ENCODE assay signal across 19 cellular contexts in the genomic region with DNA sequence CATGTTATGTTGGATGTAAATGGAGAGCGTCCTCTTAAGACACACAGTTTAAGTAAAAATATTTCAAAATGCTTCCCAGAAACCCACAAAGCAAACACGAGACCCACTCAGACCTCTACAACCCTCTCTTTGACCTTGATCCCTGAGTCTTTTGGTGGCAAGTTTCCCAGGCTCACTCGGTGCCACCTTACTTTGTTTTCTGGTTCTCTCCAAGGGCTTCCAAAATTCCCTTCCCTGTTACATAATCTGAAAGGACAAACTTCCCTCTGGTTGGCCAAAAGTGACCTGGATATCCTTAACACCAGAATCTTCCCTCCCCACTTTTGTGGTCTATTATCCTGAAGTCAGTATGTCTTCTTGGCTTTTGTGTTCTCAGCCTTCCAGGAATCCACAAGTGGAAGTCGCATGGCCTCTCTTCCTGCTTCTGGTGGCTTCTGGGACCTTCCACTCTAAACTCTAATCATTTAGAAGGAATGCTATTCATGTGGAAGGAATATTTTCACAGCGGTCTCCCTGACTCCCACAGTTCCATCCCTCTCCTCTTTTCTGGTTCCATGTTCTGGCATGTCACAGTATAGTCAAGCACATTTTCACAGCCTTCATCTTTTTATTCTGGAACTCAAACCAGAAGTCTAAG. TPM values are rescaled to one million over a fixed set of nuclear protein-coding genes. Genes with fewer than 3 reads are reported as not detected.
DNase-seq lines count a peak whose midpoint lies in the region; ATAC-seq, FAIRE-seq and TF ChIP-seq lines count a peak whose summit lies in the region.
"Had no signal": no experiment of that assay in that cellular context is flagged by ENCODE, and none has a peak within 500 bp of the region (broad histone marks: within the 10 kb centered on the region; RNA-seq: fewer than 3 reads in every experiment).

No MANE protein-coding gene starts in this region.

- H3K4me1 ChIP-seq in K562 (replicated peaks in 1 of 2; ENCODE audit: control insufficient read depth in 2 of 2, insufficient read depth in 2 of 2, low read length in 2 of 2) (no peaks in the 10 kb centered on the region; a peak in 2 of 5 replicates), left lung (no peaks in the 10 kb centered on the region)
- H3K4me1 ChIP-seq: HAP-1 had no signal

- peak; percentile 83 for DNase-seq in EH (ENCODE audit: low read depth)
- DNase-seq in K562 (ENCODE audit: extremely low read depth in 1 of 4, low spot score in 3 of 4) = no peak
- no peak for DNase-seq in left lung
- DNase-seq in osteocyte (ENCODE audit: extremely low spot score, unreplicated experiment) = no peak
- DNase-seq in HEK293T (ENCODE audit: extremely low spot score) = no peak
- no peak for DNase-seq in midbrain (lab: John Stamatoyannopoulos, UW)
- DNase-seq: AML-193; CD4-positive, CD25-positive, alpha-beta regulatory T cell; DMS79; GDM1; NCI-H1436; NCI-H2081; NCI-H510A treated with DMSO at 0.1 percent for 48 hours; SIG-M5 had no signal

- H3K9me3 ChIP-seq in K562 (replicated peaks; ENCODE audit: control insufficient read depth, insufficient read depth, low read depth, low read length) (no peaks in the 10 kb centered on the region), left lung (no peaks in the 10 kb centered on the region)
- H3K9me3 ChIP-seq: A549, HAP-1 had no signal

- no peaks in the 10 kb centered on the region for H4K20me1 ChIP-seq in K562 (replicated peaks; ENCODE audit: control insufficient read depth, insufficient read depth, low read length)

- intact Hi-C loops in K562 (cut with micrococcal nuclease) (no loop called here), left lung (cut with DNase I) (no loop called here)

- no peak for TF ChIP-seq RAD21 in K562 (CRISPR knock-in tag; conservative IDR thresholded peaks at IDR 0.05 in 1 of 2, IDR thresholded peaks at IDR 0.05 in 1 of 2)

- no peak overlapping the region for H3K9ac ChIP-seq in K562 (ENCODE audit: insufficient read depth in 1 of 2, low read depth in 2 of 2, low read length in 2 of 2)

- no peaks in the 10 kb centered on the region for H3K79me2 ChIP-seq in K562 (ENCODE audit: control insufficient read depth, insufficient read depth, low read length)

- no peak for TF ChIP-seq EP300 in K562 (IDR thresholded peaks at IDR 0.05; ENCODE audit: low read length)

- TF ChIP-seq POLR2A in K562 (conservative IDR thresholded peaks at IDR 0.05) = no peak

- H3K36me3 ChIP-seq in K562 (ENCODE audit: control insufficient read depth, insufficient read depth, low read length) (no peaks in the 10 kb centered on the region), left lung (no peaks in the 10 kb centered on the region)
- H3K36me3 ChIP-seq: HAP-1 had no signal

- H3K27me3 ChIP-seq in K562 (ENCODE audit: control insufficient read depth in 2 of 2, insufficient read depth in 2 of 2, low read length in 2 of 2) (no peaks in the 10 kb centered on the region; a peak in 1 of 5 replicates), left lung (peaks cover 0 to 4% of the 10 kb centered on the region in 2 donors)

- 19% methylated on average over 5 of the region's 5 CpGs for WGBS in K562 (ENCODE audit: insufficient coverage, low coverage, missing lambda C conversion rate)

- H3K27ac ChIP-seq in K562 (ENCODE audit: extremely low read depth, low read depth, low read length) (no peak overlapping the region), left lung (no peak overlapping the region)
- H3K27ac ChIP-seq: A549 had no signal

- no peak for FAIRE-seq in K562 (lab: Jason Lieb, UNC)
- FAIRE-seq: A549, RCC 7860 had no signal

- H3K9me1 ChIP-seq in K562 (ENCODE audit: control insufficient read depth, insufficient read depth, low read length) = no peaks in the 10 kb centered on the region

- H3K4me2 ChIP-seq in K562 (ENCODE audit: insufficient read depth, low read length) = no peak overlapping the region
- H3K4me2 ChIP-seq: A549 had no signal

- no peak for ATAC-seq in K562
- ATAC-seq in left lung = peak; percentile 52
- ATAC-seq in HG03460 (IDR thresholded peaks at IDR 0.05; ENCODE audit: unreplicated experiment) = no peak
- ATAC-seq: A549 had no signal

- H3K27me3 Mint-ChIP-seq in osteocyte (ENCODE audit: unreplicated experiment) = peaks cover 4% of the 10 kb centered on the region

- TF ChIP-seq CTCF in K562 (IDR thresholded peaks at IDR 0.05 in 2 of 3, conservative IDR thresholded peaks at IDR 0.05 in 1 of 3; ENCODE audit: insufficient read depth in 2 of 3, low read depth in 1 of 3, low read length in 3 of 3) = no peak
- TF ChIP-seq CTCF in left lung (IDR thresholded peaks at IDR 0.05) = no peak
- TF ChIP-seq CTCF in osteocyte (IDR thresholded peaks at IDR 0.05) = no peak

- H3K27ac Mint-ChIP-seq in osteocyte (ENCODE audit: unreplicated experiment) = peak overlapping the region; percentile 8
- H3K27ac Mint-ChIP-seq: CD4-positive, CD25-positive, alpha-beta regulatory T cell; IgD-negative memory B cell had no signal

- no peaks in the 10 kb centered on the region for H3K36me3 Mint-ChIP-seq in osteocyte (ENCODE audit: unreplicated experiment)
- H3K36me3 Mint-ChIP-seq: CD4-positive, CD25-positive, alpha-beta regulatory T cell; IgD-negative memory B cell had no signal

- POLR2A ChIA-PET in K562 (lab: Yijun Ruan, JAX) = no interaction called here
- POLR2A ChIA-PET in HEK293T (lab: Yijun Ruan, JAX) = no interaction called here

- H3K9me3 Mint-ChIP-seq in osteocyte (ENCODE audit: unreplicated experiment) = peaks cover 7% of the 10 kb centered on the region
- H3K9me3 Mint-ChIP-seq: IgD-negative memory B cell had no signal

- no peak overlapping the region for H3K4me3 ChIP-seq in K562
- no peak overlapping the region for H3K4me3 ChIP-seq in left lung
- H3K4me3 ChIP-seq: A549, HAP-1 had no signal

- H3K4me3 Mint-ChIP-seq in osteocyte (ENCODE audit: unreplicated experiment) = no peak overlapping the region
- H3K4me3 Mint-ChIP-seq: CD4-positive, CD25-positive, alpha-beta regulatory T cell had no signal

- BruUV-seq in K562 (replicated peaks; lab: Mats Ljungman, UMichigan) = no TSS peak

- in situ Hi-C loops in K562 (cut with MboI) = no loop called here

- H2AFZ ChIP-seq in K562 (ENCODE audit: low read depth, low read length) = peak overlapping the region; percentile 46; the same call in 1 of the 2 replicates

- H3K4me1 Mint-ChIP-seq in osteocyte (ENCODE audit: unreplicated experiment) = peaks cover 21% of the 10 kb centered on the region
- H3K4me1 Mint-ChIP-seq: CD4-positive, CD25-positive, alpha-beta regulatory T cell; IgD-negative memory B cell had no signal

- CTCF ChIA-PET in K562 (lab: Yijun Ruan, JAX; ENCODE audit: low intra/inter-chr PET ratio) = no interaction called here
- CTCF ChIA-PET in HEK293T (lab: Yijun Ruan, JAX) = no interaction called here

TF ChIP-seq in K562, 482 proteins besides CTCF, POLR2A, EP300 and RAD21 (continues in another document):
- TF ChIP-seq PHTF2 (CRISPR knock-in tag; IDR thresholded peaks at IDR 0.05) = no peak
- no peak for TF ChIP-seq ZFP91 (CRISPR knock-in tag; IDR thresholded peaks at IDR 0.05)
- TF ChIP-seq MECOM (CRISPR knock-in tag; IDR thresholded peaks at IDR 0.05) = no peak
- no peak for TF ChIP-seq ZNF12 (CRISPR knock-in tag; IDR thresholded peaks at IDR 0.05)

TF ChIP-seq in HEK293T, 16 proteins besides CTCF, POLR2A, EP300 and RAD21:
- TF ChIP-seq ARNT (IDR thresholded peaks at IDR 0.05) (no peak), FOXK2 (IDR thresholded peaks at IDR 0.05) (no peak), NFRKB (IDR thresholded peaks at IDR 0.05) (no peak), ZNF384 (IDR thresholded peaks at IDR 0.05) (no peak), LEF1 (IDR thresholded peaks at IDR 0.05; ENCODE audit: borderline replicate concordance) (no peak), TARDBP (IDR thresholded peaks at IDR 0.05) (no peak), CTBP1 (IDR thresholded peaks at IDR 0.05; ENCODE audit: borderline replicate concordance) (no peak), PKNOX1 (IDR thresholded peaks at IDR 0.05) (no peak), SUZ12 (IDR thresholded peaks at IDR 0.05) (no peak), FOXA1 (IDR thresholded peaks at IDR 0.05) (no peak), SP1 (IDR thresholded peaks at IDR 0.05) (no peak), L3MBTL2 (conservative IDR thresholded peaks at IDR 0.05) (no peak), FOXM1 (IDR thresholded peaks at IDR 0.05; ENCODE audit: borderline replicate concordance) (no peak), ELF4 (IDR thresholded peaks at IDR 0.05) (no peak)
TF ChIP-seq in HEK293T: peak in this region for 0.

RNA-seq across cellular contexts. Expression of gene RAI14, which starts 7.5 kb away (rescaled TPM):
- 38.2 and 39.6 TPM in 2 replicates for total RNA-seq in K562 (2011; cell fraction: chromatin; rRNA removed; ENCODE audit: low replicate concordance)
- 12.7 and 17.1 TPM in 2 replicates for total RNA-seq in K562 (2011; cell fraction: nucleolus; rRNA removed)
- total RNA-seq in K562 (2011; cell fraction: nucleoplasm; rRNA removed) = 23.8 and 35.0 TPM in 2 replicates
- total RNA-seq in K562 (2014; rRNA removed) (26.2 and 28.7 TPM in 2 replicates), K562 (2014; rRNA removed; fragmentation: Illumina TruSeq; extraction: Trizol) (36.6 and 41.5 TPM in 2 replicates), K562 (2015; rRNA removed; fragmentation: Illumina TruSeq; extraction: Trizol) (24.9 and 26.9 TPM in 2 replicates), K562 (2021) (52.4 and 58.6 TPM in 2 replicates), left lung (100 to 1,000 TPM in 1 of 2 donors, 10 to 100 TPM in 1; 75.0 to 109 TPM), osteocyte (130 and 138 TPM in 2 replicates)
- polyA plus RNA-seq in K562 (2011; rRNA removed) (21.1 and 34.8 TPM in 2 replicates), K562 (2014; fragmentation: Illumina TruSeq; extraction: Trizol) (44.7 and 45.1 TPM in 2 replicates), K562 (2014; fragmentation: Nextera tagmentation; extraction: Ambion mirVana) (10 to 100 TPM; 11.3 to 12.6 TPM), K562 (2014; rRNA removed) (25.8 and 82.5 TPM in 2 replicates)
- 16.5 and 29.9 TPM in 2 replicates for polyA plus RNA-seq in K562 (2011; cell fraction: cytosol; rRNA removed)
- polyA plus RNA-seq in K562 (2011; cell fraction: nucleus; rRNA removed) = 10.9 and 24.1 TPM in 2 replicates
- polyA plus RNA-seq in K562 (2012) = 17.2 and 23.2 TPM in 2 replicates
- 86.8 and 125 TPM in 2 replicates for polyA minus RNA-seq in K562 (2011; rRNA and poly(A)+ RNA removed)
- polyA minus RNA-seq in K562 (2011; cell fraction: cytosol; rRNA and poly(A)+ RNA removed) = 23.6 and 23.8 TPM in 2 replicates
- 8.6 and 11.3 TPM in 2 replicates for polyA minus RNA-seq in K562 (2011; cell fraction: nucleus; rRNA and poly(A)+ RNA removed)
- polyA plus RNA-seq: CD4-positive, CD25-positive, alpha-beta regulatory T cell had no signal
